ENCODE assay signal across 2 cellular contexts in genomic region chr13:29428992-29429315, GRCh38.
TF ChIP-seq lines count a peak whose summit lies in the region.

No MANE protein-coding gene starts in this region.

TF ChIP-seq in IMR-90, 13 proteins besides CTCF, POLR2A, EP300 and RAD21:
- no peak for TF ChIP-seq CHD1 (IDR thresholded peaks at IDR 0.05; ENCODE audit: low read depth, low read length)
- no peak for TF ChIP-seq MAFK (IDR thresholded peaks at IDR 0.05; ENCODE audit: low read depth, low read length)
- no peak for TF ChIP-seq FOS (IDR thresholded peaks at IDR 0.05; ENCODE audit: low read depth, low read length)

TF ChIP-seq in H1, 55 proteins besides CTCF, POLR2A, EP300 and RAD21:
- TF ChIP-seq HDAC2 (IDR thresholded peaks at IDR 0.05; ENCODE audit: borderline replicate concordance in 1 of 2, low read depth in 2 of 2, low read length in 2 of 2) (0 out of 4 replicates have a peak, but pooled peaks of 1 of the 2 experiments have one; percentile 8), SAP30 (IDR thresholded peaks at IDR 0.05; ENCODE audit: insufficient read depth, insufficient replicate concordance, low read length) (peak; percentile 6), GABPA (IDR thresholded peaks at IDR 0.05; ENCODE audit: borderline replicate concordance, insufficient read depth, low read length) (no peak), RXRA (IDR thresholded peaks at IDR 0.05; ENCODE audit: insufficient read depth, low read depth, low read length) (no peak)
